1 cellular context compared by ENCODE assay signal in genomic region chr6:170545405-170545804, GRCh38.
TF ChIP-seq lines count a peak whose summit lies in the region.

No MANE protein-coding gene starts in this region.

TF ChIP-seq in K562, 482 proteins besides CTCF, POLR2A, EP300 and RAD21:
- TF ChIP-seq RBFOX2 (IDR thresholded peaks at IDR 0.05; ENCODE audit: low read depth, low read length) (0 out of 2 replicates have a peak, but pooled peaks have one; percentile 15), CHD2 (IDR thresholded peaks at IDR 0.05; ENCODE audit: low read depth, low read length) (no peak), ZBTB2 (IDR thresholded peaks at IDR 0.05) (no peak)
TF ChIP-seq in K562: peak in this region for 1.
